In genomic region chr20:39057911-39058310, GRCh38 we compare ENCODE assay signal across 19 cellular contexts.
DNase-seq lines count a peak whose midpoint lies in the region; ATAC-seq and TF ChIP-seq lines count a peak whose summit lies in the region.
"Had no signal": no experiment of that assay in that cellular context is flagged by ENCODE, and none has a peak within 500 bp of the region (broad histone marks: within the 10 kb centered on the region; RNA-seq: fewer than 3 reads in every experiment).

No MANE protein-coding gene starts in this region.

- CTCF ChIA-PET in RWPE1 (lab: Yijun Ruan, JAX) = interaction anchor here (0.7 to 1.1 kb wide), 2 partner anchors 9 to 23 kb away, joined by 3 to 4 read pairs; no protein-coding TSS in a partner anchor

- no peaks in the 10 kb centered on the region for H3K9me3 ChIP-seq in lower lobe of right lung
- H3K9me3 ChIP-seq: BLaER1 treated with 17β-estradiol and CSF1 and Interleukin-3, amounts not matched to agents 10 nM and 100 nM had no signal

- H3K4me1 ChIP-seq in lower lobe of right lung = no peaks in the 10 kb centered on the region
- H3K4me1 ChIP-seq: BLaER1 treated with 17β-estradiol and CSF1 and Interleukin-3, amounts not matched to agents 10 nM and 100 nM had no signal

- peak overlapping the region; percentile 15 for H3K27ac ChIP-seq in cingulate gyrus (ENCODE audit: low read depth, low read length)
- H3K27ac ChIP-seq in lower lobe of right lung = peak overlapping the region; percentile 31
- H3K27ac ChIP-seq in RWPE1 = no peak overlapping the region
- H3K27ac ChIP-seq: BLaER1 treated with 17β-estradiol and CSF1 and Interleukin-3, amounts not matched to agents 10 nM and 100 nM; GM23248 had no signal

- peak; percentile 20 for DNase-seq in G401 (ENCODE audit: low spot score)
- DNase-seq in lower lobe of right lung = no peak
- peak; percentile 33 for DNase-seq in pons (ENCODE audit: low spot score)
- no peak for DNase-seq in RWPE1 (ENCODE audit: low spot score)
- DNase-seq: 8988T; Calu3; CD8-positive, alpha-beta T cell; DMS 273 treated with DMSO at 0.1 percent for 48 hours; DMS53; DND-41; EL; GM23248; HCEC 1CT had no signal

- TF ChIP-seq CTCF in lower lobe of right lung (IDR thresholded peaks at IDR 0.05) (no peak), RWPE1 (conservative IDR thresholded peaks at IDR 0.05; ENCODE audit: low read depth) (no peak)

- ATAC-seq in lower lobe of right lung = no peak
- no peak for ATAC-seq in GM18505 (IDR thresholded peaks at IDR 0.05; ENCODE audit: unreplicated experiment)
- no peak for ATAC-seq in HG03520 (IDR thresholded peaks at IDR 0.05; ENCODE audit: unreplicated experiment)
- ATAC-seq in HG03097 (IDR thresholded peaks at IDR 0.05; ENCODE audit: low FRiP score, unreplicated experiment) = no peak
- ATAC-seq: CD8-positive, alpha-beta T cell; HepG2 had no signal

- POLR2A ChIA-PET in RWPE1 (lab: Yijun Ruan, JAX; ENCODE audit: low non-redundant PET) = no interaction called here

- H3K36me3 ChIP-seq in lower lobe of right lung = no peaks in the 10 kb centered on the region
- H3K36me3 ChIP-seq: BLaER1 treated with 17β-estradiol and CSF1 and Interleukin-3, amounts not matched to agents 10 nM and 100 nM had no signal

- no peak overlapping the region for H3K4me3 ChIP-seq in lower lobe of right lung
- H3K4me3 ChIP-seq: BLaER1 treated with 17β-estradiol and CSF1 and Interleukin-3, amounts not matched to agents 10 nM and 100 nM; GM23248 had no signal

- no peak for TF ChIP-seq POLR2A in GM18505 (IDR thresholded peaks at IDR 0.05; ENCODE audit: borderline replicate concordance, extremely low read depth, insufficient read depth, insufficient read length)

- in situ Hi-C loops in G401 (cut with HindIII; ENCODE audit: low sequenced_read_pairs) = no loop called here

- H3K27me3 ChIP-seq in lower lobe of right lung (ENCODE audit: low read depth) = no peaks in the 10 kb centered on the region
- H3K27me3 ChIP-seq: BLaER1 treated with 17β-estradiol and CSF1 and Interleukin-3, amounts not matched to agents 10 nM and 100 nM had no signal

- intact Hi-C loops in lower lobe of right lung (cut with DNase I) = no loop called here

Comparison
In these comparisons a context has a peak if more than half of its experiments do, and no peak if none do; other contexts are left out.
1. DNase-seq: peak in G401 (single experiment) and pons (single experiment); none in lower lobe of right lung (single experiment) and RWPE1 (single experiment).